1 cellular context compared by ENCODE assay signal in the genomic region with DNA sequence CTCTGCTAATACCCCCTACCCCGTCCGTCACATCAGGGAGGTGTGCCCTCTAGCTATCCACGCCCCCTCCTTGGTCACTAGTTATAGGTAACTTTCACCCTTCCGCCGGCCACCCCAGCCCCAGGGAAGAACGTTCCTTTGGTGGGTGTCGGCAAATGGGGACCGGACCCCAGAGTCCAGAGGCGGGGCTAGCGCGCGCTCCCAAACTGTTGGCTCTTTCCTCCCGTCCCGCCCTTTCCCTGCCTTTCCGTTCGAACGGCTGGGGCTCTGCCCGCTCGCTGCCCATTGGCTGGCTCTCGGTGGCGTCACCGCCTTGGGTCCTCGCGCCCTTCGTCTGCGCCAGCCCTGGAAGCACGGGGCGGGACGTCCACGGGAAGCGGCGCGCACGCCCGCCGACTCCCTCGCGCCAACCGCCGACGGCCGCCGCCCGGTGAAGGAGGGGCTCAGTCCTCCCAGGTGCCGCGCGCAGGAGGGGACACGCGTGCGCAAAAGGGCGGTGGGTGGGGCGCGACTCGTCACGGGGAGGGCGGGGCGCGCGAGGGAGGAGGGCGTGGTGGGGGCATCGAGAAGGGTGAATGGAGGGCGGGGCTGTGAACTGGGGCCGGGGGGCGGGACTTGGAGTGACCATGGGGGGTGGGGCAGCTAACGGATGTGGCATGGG.
TF ChIP-seq lines count a peak whose summit lies in the region.

No MANE protein-coding gene starts in this region.

TF ChIP-seq in GM23338, 12 proteins besides CTCF, POLR2A, EP300 and RAD21:
- peak; percentile 80 for TF ChIP-seq POLR2AphosphoS5 (IDR thresholded peaks at IDR 0.05; ENCODE audit: low read depth)
- no peak for TF ChIP-seq ZNF114 (CRISPR knock-in tag; IDR thresholded peaks at IDR 0.05)
- TF ChIP-seq JUNB (IDR thresholded peaks at IDR 0.05; ENCODE audit: unreplicated experiment), result no peak
- TF ChIP-seq CREB1 (CRISPR knock-in tag; IDR thresholded peaks at IDR 0.05; ENCODE audit: low read depth), result peak; percentile 93
- TF ChIP-seq, protein P1, sequence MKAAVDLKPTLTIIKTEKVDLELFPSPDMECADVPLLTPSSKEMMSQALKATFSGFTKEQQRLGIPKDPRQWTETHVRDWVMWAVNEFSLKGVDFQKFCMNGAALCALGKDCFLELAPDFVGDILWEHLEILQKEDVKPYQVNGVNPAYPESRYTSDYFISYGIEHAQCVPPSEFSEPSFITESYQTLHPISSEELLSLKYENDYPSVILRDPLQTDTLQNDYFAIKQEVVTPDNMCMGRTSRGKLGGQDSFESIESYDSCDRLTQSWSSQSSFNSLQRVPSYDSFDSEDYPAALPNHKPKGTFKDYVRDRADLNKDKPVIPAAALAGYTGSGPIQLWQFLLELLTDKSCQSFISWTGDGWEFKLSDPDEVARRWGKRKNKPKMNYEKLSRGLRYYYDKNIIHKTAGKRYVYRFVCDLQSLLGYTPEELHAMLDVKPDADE (IDR thresholded peaks at IDR 0.05), result peak; percentile 58; the same call in 1 of the 2 replicates
